ENCODE assay signal across 1 cellular context in the genomic region with DNA sequence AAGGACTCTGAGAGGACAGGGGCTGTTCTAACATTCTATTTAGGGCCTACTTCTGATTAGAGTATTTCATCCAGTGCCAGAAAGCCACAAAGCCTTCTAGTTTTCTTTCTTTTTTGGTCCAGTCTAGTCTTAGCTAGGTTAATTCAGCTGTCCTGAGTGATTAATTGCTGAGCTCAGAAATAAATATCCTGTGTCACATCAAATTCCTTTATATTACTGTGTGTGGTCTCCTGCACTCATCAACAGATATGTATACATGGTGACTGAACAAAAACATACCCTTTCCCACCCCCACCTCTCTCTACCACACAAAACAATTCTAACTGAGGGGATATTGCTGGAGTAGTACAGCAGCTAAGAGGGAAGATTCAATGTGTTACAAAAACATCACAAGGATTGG.
TF ChIP-seq lines count a peak whose summit lies in the region.

No MANE protein-coding gene starts in this region.

TF ChIP-seq in SK-N-SH treated with all-trans-retinoic acid at 6 μM for 48 hours, 23 proteins besides CTCF, POLR2A, EP300 and RAD21 (continued from another document):
- TF ChIP-seq, protein P1, sequence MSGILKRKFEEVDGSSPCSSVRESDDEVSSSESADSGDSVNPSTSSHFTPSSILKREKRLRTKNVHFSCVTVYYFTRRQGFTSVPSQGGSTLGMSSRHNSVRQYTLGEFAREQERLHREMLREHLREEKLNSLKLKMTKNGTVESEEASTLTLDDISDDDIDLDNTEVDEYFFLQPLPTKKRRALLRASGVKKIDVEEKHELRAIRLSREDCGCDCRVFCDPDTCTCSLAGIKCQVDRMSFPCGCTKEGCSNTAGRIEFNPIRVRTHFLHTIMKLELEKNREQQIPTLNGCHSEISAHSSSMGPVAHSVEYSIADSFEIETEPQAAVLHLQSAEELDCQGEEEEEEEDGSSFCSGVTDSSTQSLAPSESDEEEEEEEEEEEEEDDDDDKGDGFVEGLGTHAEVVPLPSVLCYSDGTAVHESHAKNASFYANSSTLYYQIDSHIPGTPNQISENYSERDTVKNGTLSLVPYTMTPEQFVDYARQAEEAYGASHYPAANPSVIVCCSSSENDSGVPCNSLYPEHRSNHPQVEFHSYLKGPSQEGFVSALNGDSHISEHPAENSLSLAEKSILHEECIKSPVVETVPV (CRISPR knock-in tag; IDR thresholded peaks at IDR 0.05) = no peak
